8 cellular contexts compared by ENCODE assay signal in the genomic region with DNA sequence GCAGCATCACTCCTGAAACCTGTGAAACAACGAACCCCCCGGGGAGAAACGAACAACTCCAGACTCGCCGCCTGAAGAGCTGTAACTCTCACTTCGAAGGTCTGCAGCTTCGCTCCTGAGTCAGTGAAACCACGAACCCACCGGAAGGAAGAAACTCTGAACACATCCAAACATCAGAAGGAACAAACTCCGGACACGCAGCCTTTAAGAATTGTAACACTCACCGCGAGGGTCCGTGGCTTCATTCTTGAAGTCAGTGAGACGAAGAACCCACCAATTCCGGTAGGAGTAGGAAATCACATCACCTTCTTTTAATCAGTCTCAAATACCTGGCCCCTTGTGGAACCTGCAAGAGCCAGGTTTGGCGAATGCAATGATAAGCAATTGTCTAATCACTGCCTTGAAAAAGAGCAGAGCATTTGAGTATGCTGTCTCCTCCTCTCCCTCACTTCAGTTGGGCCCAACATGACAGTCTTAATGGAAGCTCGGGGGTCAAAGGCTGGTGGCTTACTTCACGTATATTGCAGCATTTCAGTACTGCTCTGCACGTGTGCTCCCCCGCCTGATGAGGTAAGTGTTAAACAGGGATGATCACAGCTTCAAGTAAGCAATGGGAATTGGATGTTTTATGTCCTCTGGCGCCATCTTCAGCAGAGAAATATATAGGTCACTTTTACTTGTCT. TPM values are rescaled to one million over a fixed set of nuclear protein-coding genes. Genes with fewer than 3 reads are reported as not detected.
DNase-seq lines count a peak whose midpoint lies in the region; ATAC-seq and TF ChIP-seq lines count a peak whose summit lies in the region.

No MANE protein-coding gene starts in this region.

- in situ Hi-C loops in astrocyte of the spinal cord (cut with HindIII; ENCODE audit: low sequenced_read_pairs) = no loop called here

- peaks cover 7% of the 10 kb centered on the region for H3K27me3 Mint-ChIP-seq in T-helper 17 cell

- peak; percentile 72 for TF ChIP-seq CTCF in AG10803 (conservative IDR thresholded peaks at IDR 0.05; ENCODE audit: low read length)
- TF ChIP-seq CTCF in astrocyte of the spinal cord (IDR thresholded peaks at IDR 0.05; ENCODE audit: low read depth, low read length) = peak; percentile 61

- peak overlapping the region; percentile 79 for H3K4me3 Mint-ChIP-seq in T-helper 17 cell

- peak overlapping the region; percentile 57 for H3K27ac Mint-ChIP-seq in T-helper 17 cell

- H3K4me1 Mint-ChIP-seq in T-helper 17 cell = peaks cover 10% of the 10 kb centered on the region

- no peak overlapping the region for H3K4me3 ChIP-seq in AG10803 (ENCODE audit: low read length)
- no peak overlapping the region for H3K4me3 ChIP-seq in astrocyte of the spinal cord (ENCODE audit: low read depth, low read length)

- H3K36me3 Mint-ChIP-seq in T-helper 17 cell (ENCODE audit: low read depth) = no peaks in the 10 kb centered on the region

- peak; percentile 88 for DNase-seq in AG10803 (ENCODE audit: low read depth)
- DNase-seq in NCI-H1930 (lab: John Stamatoyannopoulos, UW) = peak; percentile 30 to 46
- peak in 2 of 3 donors; percentile 14 to 30 for DNase-seq in T-helper 17 cell
- peak; percentile 87 for DNase-seq in astrocyte of the spinal cord (ENCODE audit: low read depth, low spot score)
- DNase-seq in iPS DF 4.7 (ENCODE audit: extremely low read depth, low spot score) = peak; percentile 51
- DNase-seq in stimulated activated CD4-positive, alpha-beta T cell treated with anti-CD3 and anti-CD28 coated beads, Interleukin-15, amount 100 ng/mL, for 1 hour (ENCODE audit: low read depth in 1 of 2, low spot score in 1 of 2) = peak; percentile 12 to 26

- peak; percentile 88 for ATAC-seq in GM18861 (IDR thresholded peaks at IDR 0.05; ENCODE audit: unreplicated experiment)
- peak; percentile 80 for ATAC-seq in HG03039 (IDR thresholded peaks at IDR 0.05; ENCODE audit: unreplicated experiment)
- ATAC-seq in T-helper 17 cell = peak; percentile 96

- H3K9me3 ChIP-seq in T-helper 17 cell (ENCODE audit: control insufficient read depth, low read length, poor library complexity, severe bottlenecking) = no peaks in the 10 kb centered on the region

RNA-seq across cellular contexts. Expression of gene IRGM, which starts 0.5 kb away (rescaled TPM):
- total RNA-seq in T-helper 17 cell = 1 to 10 TPM; 2.0 to 2.7 TPM

RNA-seq across cellular contexts. Expression of gene ZNF300, which starts 58.0 kb away (rescaled TPM):
- total RNA-seq in T-helper 17 cell = 1 to 10 TPM; 1.2 to 2.2 TPM

Comparison
In these comparisons a context has a peak if more than half of its experiments do, and no peak if none do; other contexts are left out.
1. DNase-seq: peak in every context shown above with its lines; median percentile 88 in AG10803; 87 in astrocyte of the spinal cord; 51 in iPS DF 4.7; 38 in NCI-H1930; 22 in T-helper 17 cell; 19 in stimulated activated CD4-positive, alpha-beta T cell treated with anti-CD3 and anti-CD28 coated beads, Interleukin-15, amount 100 ng/mL, for 1 hour.